Comparison of ENCODE assay signal across 24 cellular contexts in the genomic region with DNA sequence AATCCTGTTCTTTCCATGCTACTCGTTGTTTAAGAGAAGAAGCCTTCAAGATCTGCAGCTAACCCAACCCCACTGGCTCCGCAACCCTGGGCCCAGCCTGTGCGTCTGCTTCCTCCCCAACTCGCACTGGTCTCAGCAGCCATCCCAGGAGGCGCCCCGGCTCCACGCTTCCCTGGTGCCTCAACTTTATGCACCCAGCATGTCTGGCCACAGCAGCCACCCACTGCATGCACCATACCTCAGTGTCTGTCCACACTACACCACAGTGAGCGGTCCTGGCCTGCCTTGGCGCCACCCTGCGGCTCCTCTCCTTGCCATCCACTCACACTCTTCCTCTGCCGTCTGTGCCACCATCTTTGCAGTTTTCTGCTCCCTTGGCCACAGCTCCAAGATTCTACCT. TPM values are rescaled to one million over a fixed set of nuclear protein-coding genes. Genes with fewer than 3 reads are reported as not detected.
DNase-seq lines count a peak whose midpoint lies in the region; ATAC-seq, FAIRE-seq and TF ChIP-seq lines count a peak whose summit lies in the region.
"Had no signal": no experiment of that assay in that cellular context is flagged by ENCODE, and none has a peak within 500 bp of the region (broad histone marks: within the 10 kb centered on the region; RNA-seq: fewer than 3 reads in every experiment).

No MANE protein-coding gene starts in this region.

- H3K4me3 ChIP-seq in HepG2 (replicated peaks in 1 of 3; ENCODE audit: insufficient read depth in 1 of 3, low read depth in 2 of 3, low read length in 3 of 3) (no peak overlapping the region), right lobe of liver (no peak overlapping the region), bronchial epithelial cell (ENCODE audit: low read depth, low read length) (no peak overlapping the region), neuronal stem cell (ENCODE audit: low read length in 2 of 2) (peak overlapping the region in 1 of 2 donors; percentile 8), suprapubic skin (no peak overlapping the region), Peyer's patch (no peak overlapping the region)
- H3K4me3 ChIP-seq: BLaER1, GM12878, GM23248, HAP-1 had no signal

- no peak overlapping the region for H2BK5ac ChIP-seq in neuronal stem cell (ENCODE audit: low read length)

- ATAC-seq in HepG2 (peak; percentile 31), right lobe of liver (no peak), HG03439 (IDR thresholded peaks at IDR 0.05; ENCODE audit: unreplicated experiment) (no peak)
- ATAC-seq: CD8-positive, alpha-beta T cell; GM12878 had no signal

- H3K4me2 ChIP-seq in HepG2 (ENCODE audit: low read depth, low read length) (no peak overlapping the region), neuronal stem cell (ENCODE audit: insufficient read depth, low read length, poor library complexity, severe bottlenecking) (no peak overlapping the region)
- H3K4me2 ChIP-seq: BLaER1 had no signal

- POLR2A ChIA-PET in HepG2 (lab: Yijun Ruan, JAX): interaction anchor here (0.5 kb wide), 1 partner anchor 277 kb away, joined by 3 read pairs; no protein-coding TSS in a partner anchor

- TF ChIP-seq CTCF in HepG2 (CRISPR knock-in tag; IDR thresholded peaks at IDR 0.05): peak; percentile 24; the same call in 1 of the 2 replicates
- no peak for TF ChIP-seq CTCF in right lobe of liver (IDR thresholded peaks at IDR 0.05)
- TF ChIP-seq CTCF in bronchial epithelial cell (IDR thresholded peaks at IDR 0.05; ENCODE audit: insufficient read depth, low read length, severe bottlenecking): no peak
- TF ChIP-seq CTCF in suprapubic skin (IDR thresholded peaks at IDR 0.05): no peak
- no peak for TF ChIP-seq CTCF in Peyer's patch (IDR thresholded peaks at IDR 0.05)

- in situ Hi-C loops in HepG2 (cut with HindIII; ENCODE audit: extremely low pct_ligation_motif_present, low pct_unique_long_range_greater_than_20kb): no loop called here

- DNase-seq in HepG2 (ENCODE audit: low spot score): no peak
- no peak for DNase-seq in right lobe of liver
- no peak for DNase-seq in bronchial epithelial cell (ENCODE audit: low read depth)
- DNase-seq in neuronal stem cell (ENCODE audit: low spot score): no peak
- no peak for DNase-seq in suprapubic skin (ENCODE audit: low spot score in 2 of 2)
- DNase-seq in Peyer's patch: no peak
- DNase-seq: Caco-2; CD4-positive, CD25-positive, alpha-beta regulatory T cell; CD8-positive, alpha-beta T cell; DMS153; DND-41; EL; GDM1; GM23248; HFFc6 had no signal

- H2BK15ac ChIP-seq in neuronal stem cell (ENCODE audit: low read length): no peak overlapping the region

- H2AFZ ChIP-seq in HepG2 (ENCODE audit: low read length): no peak overlapping the region
- H2AFZ ChIP-seq in neuronal stem cell (ENCODE audit: low read length): no peak overlapping the region
- H2AFZ ChIP-seq: GM23248 had no signal

- H3K27ac ChIP-seq in HepG2 (ENCODE audit: extremely low read length, insufficient read depth, low read length) (no peak overlapping the region), right lobe of liver (no peak overlapping the region), neuronal stem cell (replicated peaks; ENCODE audit: low read length) (no peak overlapping the region), suprapubic skin (no peak overlapping the region), Peyer's patch (no peak overlapping the region)
- H3K27ac ChIP-seq: 22Rv1, BLaER1, C4-2B, GM23248 had no signal

- no peak for FAIRE-seq in HepG2 (lab: Jason Lieb, UNC)
- peak; percentile 50 for FAIRE-seq in bronchial epithelial cell (lab: Jason Lieb, UNC)
- FAIRE-seq: A204.1, GM12878, GM19239, H54 had no signal

- H3K23ac ChIP-seq in neuronal stem cell (ENCODE audit: low read depth, low read length, poor library complexity): peak overlapping the region; percentile 52

- BruUV-seq in HepG2 (replicated peaks; lab: Mats Ljungman, UMichigan): no TSS peak

- H3K18ac ChIP-seq in neuronal stem cell (ENCODE audit: low read length): peak overlapping the region; percentile 62

- H2BK120ac ChIP-seq in neuronal stem cell (ENCODE audit: low read depth, low read length): no peak overlapping the region

- H3K4me1 ChIP-seq in HepG2 (ENCODE audit: insufficient read depth, low read length): peaks cover 11% of the 10 kb centered on the region
- H3K4me1 ChIP-seq in right lobe of liver: peaks cover 0 to 19% (median 5%) of the 10 kb centered on the region in 4 donors
- no peaks in the 10 kb centered on the region for H3K4me1 ChIP-seq in neuronal stem cell (ENCODE audit: control insufficient read depth in 2 of 2, insufficient read depth in 1 of 2, low read depth in 1 of 2, low read length in 2 of 2)
- H3K4me1 ChIP-seq in suprapubic skin: peaks cover 9% of the 10 kb centered on the region
- H3K4me1 ChIP-seq in Peyer's patch: peaks cover 0 to 12% (median 0%) of the 10 kb centered on the region in 4 donors
- H3K4me1 ChIP-seq: BLaER1, Caco-2 had no signal

- no peak overlapping the region for H3K9ac ChIP-seq in HepG2 (ENCODE audit: insufficient read depth, low read depth, low read length)
- H3K9ac ChIP-seq in neuronal stem cell (ENCODE audit: low read depth, low read length, poor library complexity): peak overlapping the region; percentile 54
- H3K9ac ChIP-seq: BLaER1, GM23248 had no signal

- H3K36me3 ChIP-seq in HepG2 (replicated peaks in 1 of 2; ENCODE audit: control insufficient read depth in 1 of 2, insufficient read depth in 2 of 2, low read length in 2 of 2): no peaks in the 10 kb centered on the region
- no peaks in the 10 kb centered on the region for H3K36me3 ChIP-seq in right lobe of liver
- no peaks in the 10 kb centered on the region for H3K36me3 ChIP-seq in bronchial epithelial cell (ENCODE audit: control insufficient read depth, insufficient read depth, low read length)
- H3K36me3 ChIP-seq in neuronal stem cell (replicated peaks in 1 of 2; ENCODE audit: control insufficient read depth in 2 of 2, insufficient read depth in 2 of 2, low read length in 2 of 2): no peaks in the 10 kb centered on the region
- H3K36me3 ChIP-seq in suprapubic skin: no peaks in the 10 kb centered on the region
- H3K36me3 ChIP-seq in Peyer's patch: no peaks in the 10 kb centered on the region
- H3K36me3 ChIP-seq: BLaER1, HAP-1 had no signal

- TF ChIP-seq RAD21 in HepG2 (CRISPR knock-in tag; IDR thresholded peaks at IDR 0.05): no peak

- H2AK5ac ChIP-seq in neuronal stem cell (ENCODE audit: low read depth, low read length): peak overlapping the region; percentile 74

- H4K8ac ChIP-seq in neuronal stem cell (ENCODE audit: low read depth, low read length): peak overlapping the region; percentile 88

- 69% methylated on average over 11 of the region's 11 CpGs for WGBS in HepG2 (ENCODE audit: low lambda C conversion rate)
- WGBS in right lobe of liver (ENCODE audit: insufficient coverage, low coverage, low lambda C conversion rate, missing lambda C conversion rate): 93% methylated on average over 6 of the region's 11 CpGs
- no CpG with 5 or more reads among the region's 11 CpGs for WGBS in neuronal stem cell (ENCODE audit: extremely low coverage in 2 of 2, insufficient read length in 2 of 2, insufficient replicate concordance in 1 of 2), 2 donors
- WGBS in suprapubic skin: 93% methylated on average over 11 of the region's 11 CpGs

- H3K4ac ChIP-seq in neuronal stem cell (ENCODE audit: low read length): no peak overlapping the region

- no peaks in the 10 kb centered on the region for H3K79me2 ChIP-seq in HepG2 (ENCODE audit: insufficient read depth, low read length)

- H3K14ac ChIP-seq in neuronal stem cell (ENCODE audit: low read length): no peak overlapping the region

- no peaks in the 10 kb centered on the region for H3K79me1 ChIP-seq in neuronal stem cell (ENCODE audit: low read depth, low read length)

- TF ChIP-seq EP300 in HepG2 (IDR thresholded peaks at IDR 0.05; ENCODE audit: low read depth in 2 of 2, low read length in 2 of 2) (no peak), HepG2 (CRISPR knock-in tag; IDR thresholded peaks at IDR 0.05; ENCODE audit: borderline replicate concordance) (no peak), suprapubic skin (IDR thresholded peaks at IDR 0.05) (no peak)

- H4K20me1 ChIP-seq in HepG2 (ENCODE audit: insufficient read depth, low read length): no peaks in the 10 kb centered on the region
- H4K20me1 ChIP-seq: BLaER1 had no signal

- no peaks in the 10 kb centered on the region for H3K9me3 ChIP-seq in HepG2 (ENCODE audit: low read length)
- H3K9me3 ChIP-seq in right lobe of liver: no peaks in the 10 kb centered on the region
- peaks cover 0 to 2% of the 10 kb centered on the region in 2 donors for H3K9me3 ChIP-seq in neuronal stem cell (replicated peaks in 1 of 2; ENCODE audit: control insufficient read depth in 2 of 2, insufficient read depth in 1 of 2, low read depth in 1 of 2, low read length in 2 of 2)
- H3K9me3 ChIP-seq in suprapubic skin: no peaks in the 10 kb centered on the region
- no peaks in the 10 kb centered on the region for H3K9me3 ChIP-seq in Peyer's patch
- H3K9me3 ChIP-seq: BLaER1, Caco-2, HAP-1 had no signal

- CTCF ChIA-PET in HepG2 (lab: Yijun Ruan, JAX; ENCODE audit: low intra/inter-chr PET ratio, low total read pairs): no interaction called here

- no peak overlapping the region for H4K91ac ChIP-seq in neuronal stem cell (ENCODE audit: low read depth, low read length, poor library complexity)

- intact Hi-C loops in HepG2 (cut with micrococcal nuclease; ENCODE audit: unreplicated experiment) (no loop called here), right lobe of liver (cut with DNase I) (no loop called here)

- H2BK12ac ChIP-seq in neuronal stem cell (ENCODE audit: low read length): no peak overlapping the region

- TF ChIP-seq POLR2A in HepG2 (IDR thresholded peaks at IDR 0.05; ENCODE audit: insufficient read depth in 1 of 2, low read depth in 2 of 2, low read length in 2 of 2) (no peak), right lobe of liver (IDR thresholded peaks at IDR 0.05) (no peak), suprapubic skin (IDR thresholded peaks at IDR 0.05) (no peak), Peyer's patch (IDR thresholded peaks at IDR 0.05) (no peak)

- H3K27me3 ChIP-seq in HepG2 (ENCODE audit: control insufficient read depth in 1 of 2, insufficient read depth in 2 of 2, low read length in 2 of 2): no peaks in the 10 kb centered on the region; a peak in 2 of 5 replicates
- H3K27me3 ChIP-seq in right lobe of liver: no peaks in the 10 kb centered on the region
- no peaks in the 10 kb centered on the region for H3K27me3 ChIP-seq in bronchial epithelial cell (ENCODE audit: control insufficient read depth, insufficient read depth, low read length)
- peaks cover 0 to 21% (median 0%) of the 10 kb centered on the region in 3 experiments for H3K27me3 ChIP-seq in neuronal stem cell (ENCODE audit: control insufficient read depth in 3 of 3, insufficient read depth in 3 of 3, low read depth in 1 of 3, low read length in 3 of 3)
- H3K27me3 ChIP-seq in suprapubic skin: no peaks in the 10 kb centered on the region
- H3K27me3 ChIP-seq in Peyer's patch: no peaks in the 10 kb centered on the region
- H3K27me3 ChIP-seq: BLaER1 had no signal

RNA-seq across cellular contexts. Expression of a gene that starts 27.0 kb away (rescaled TPM):
- 45.1 and 49.4 TPM in 2 replicates for total RNA-seq in HepG2 (2016; rRNA removed; fragmentation: Illumina TruSeq; extraction: Trizol)
- 15.8 and 17.4 TPM in 2 replicates for total RNA-seq in HepG2 (2016; cell fraction: cytosol; rRNA removed; fragmentation: Illumina TruSeq; extraction: Trizol; ENCODE audit: low read depth)
- 42.9 and 43.7 TPM in 2 replicates for total RNA-seq in HepG2 (2016; cell fraction: insoluble cytoplasmic fraction; rRNA removed; fragmentation: Illumina TruSeq; extraction: Trizol)
- 15.2 and 18.0 TPM in 2 replicates for total RNA-seq in HepG2 (2016; cell fraction: membrane; rRNA removed; fragmentation: Illumina TruSeq; extraction: Trizol)
- 19.7 and 22.2 TPM in 2 replicates for total RNA-seq in HepG2 (2016; cell fraction: nucleus; rRNA removed; fragmentation: Illumina TruSeq; extraction: Trizol)
- 23.9 and 25.0 TPM in 2 replicates for polyA plus RNA-seq in HepG2 (2011; rRNA removed)
- polyA plus RNA-seq in HepG2 (2011; cell fraction: cytosol; rRNA removed): 35.5 and 38.0 TPM in 2 replicates
- polyA plus RNA-seq in HepG2 (2011; cell fraction: nucleus; rRNA removed): 29.3 and 34.3 TPM in 2 replicates
- polyA plus RNA-seq in HepG2 (2012): 33.9 and 38.4 TPM in 2 replicates
- polyA plus RNA-seq in HepG2 (2016; cell fraction: cytosol; fragmentation: Illumina TruSeq; extraction: Trizol; ENCODE audit: low read depth): 13.9 and 14.7 TPM in 2 replicates
- 59.7 and 60.2 TPM in 2 replicates for polyA plus RNA-seq in HepG2 (2016; cell fraction: insoluble cytoplasmic fraction; fragmentation: Illumina TruSeq; extraction: Trizol; ENCODE audit: low read depth)
- 15.8 and 16.6 TPM in 2 replicates for polyA plus RNA-seq in HepG2 (2016; cell fraction: membrane; fragmentation: Illumina TruSeq; extraction: Trizol; ENCODE audit: low read depth)
- polyA plus RNA-seq in HepG2 (2016; cell fraction: nucleus; fragmentation: Illumina TruSeq; extraction: Trizol; ENCODE audit: insufficient read depth, low read depth): 35.6 and 46.5 TPM in 2 replicates
- 19.9 and 41.3 TPM in 2 replicates for polyA minus RNA-seq in HepG2 (2011; rRNA and poly(A)+ RNA removed; ENCODE audit: low replicate concordance)
- polyA minus RNA-seq in HepG2 (2011; cell fraction: cytosol; rRNA and poly(A)+ RNA removed): 10.0 and 12.1 TPM in 2 replicates
- 9.8 and 13.7 TPM in 2 replicates for polyA minus RNA-seq in HepG2 (2011; cell fraction: nucleus; rRNA and poly(A)+ RNA removed)
- total RNA-seq in right lobe of liver: 10 to 100 TPM; 30.5 to 82.5 (median 45.1) TPM
- 24.7 and 64.1 TPM in 2 replicates for total RNA-seq in bronchial epithelial cell
- 12.9 TPM for polyA plus RNA-seq in neuronal stem cell (2013, experiment 1 of 2)
- polyA plus RNA-seq in neuronal stem cell (2013, experiment 2 of 2): 14.1 TPM
- total RNA-seq in suprapubic skin: 10 to 100 TPM; 24.0 to 35.8 (median 30.5) TPM
- total RNA-seq in Peyer's patch: 10 to 100 TPM; 52.8 to 77.9 (median 62.4) TPM
